Comparison of ENCODE assay signal across 1 cellular context in genomic region chr17:44113868-44114840, GRCh38.
A peak's percentile ranks its signal among the peaks of the same experiment; 100 is the strongest.
TF ChIP-seq lines count a peak whose summit lies in the region.

No MANE protein-coding gene starts in this region.

TF ChIP-seq in HepG2, 621 proteins besides CTCF, POLR2A, EP300 and RAD21:
- TF ChIP-seq HMGXB3 (CRISPR knock-in tag; IDR thresholded peaks at IDR 0.05; ENCODE audit: borderline replicate concordance) (no peak), ZNF609 (CRISPR knock-in tag; IDR thresholded peaks at IDR 0.05; ENCODE audit: borderline replicate concordance) (no peak), ETV5 (CRISPR knock-in tag; IDR thresholded peaks at IDR 0.05; ENCODE audit: borderline replicate concordance) (no peak), ZNF552 (CRISPR knock-in tag; IDR thresholded peaks at IDR 0.05; ENCODE audit: borderline replicate concordance) (no peak), ZNF687 (CRISPR knock-in tag; IDR thresholded peaks at IDR 0.05) (peak; percentile 70), ZNF816 (CRISPR knock-in tag; IDR thresholded peaks at IDR 0.05; ENCODE audit: borderline replicate concordance) (no peak), GZF1 (CRISPR knock-in tag; IDR thresholded peaks at IDR 0.05) (no peak), NFIB (CRISPR knock-in tag; IDR thresholded peaks at IDR 0.05; ENCODE audit: borderline replicate concordance) (no peak), ZFP91 (CRISPR knock-in tag; IDR thresholded peaks at IDR 0.05; ENCODE audit: borderline replicate concordance) (no peak), PATZ1 (CRISPR knock-in tag; IDR thresholded peaks at IDR 0.05) (0 out of 2 replicates have a peak, but pooled peaks have one; percentile 11), SAP130 (CRISPR knock-in tag; IDR thresholded peaks at IDR 0.05; ENCODE audit: low read depth) (no peak), PITX1 (CRISPR knock-in tag; IDR thresholded peaks at IDR 0.05) (no peak), HOXA3 (CRISPR knock-in tag; IDR thresholded peaks at IDR 0.05) (no peak), NFKB2 (CRISPR knock-in tag; IDR thresholded peaks at IDR 0.05; ENCODE audit: borderline replicate concordance) (0 out of 2 replicates have a peak, but pooled peaks have one; percentile 42), HNF1B (CRISPR knock-in tag; IDR thresholded peaks at IDR 0.05) (no peak), ZSCAN22 (CRISPR knock-in tag; IDR thresholded peaks at IDR 0.05) (no peak), MXD4 (CRISPR knock-in tag; IDR thresholded peaks at IDR 0.05) (no peak), CENPBD1 (CRISPR knock-in tag; IDR thresholded peaks at IDR 0.05; ENCODE audit: borderline replicate concordance, low read depth) (no peak), ZNF567 (CRISPR knock-in tag; IDR thresholded peaks at IDR 0.05; ENCODE audit: borderline replicate concordance) (no peak)
